ENCODE assay signal across 9 cellular contexts in genomic region chr10:93468532-93469213, GRCh38. TPM values are rescaled to one million over a fixed set of nuclear protein-coding genes. Genes with fewer than 3 reads are reported as not detected.
DNase-seq lines count a peak whose midpoint lies in the region; ATAC-seq, FAIRE-seq and TF ChIP-seq lines count a peak whose summit lies in the region.
"Had no signal": no experiment of that assay in that cellular context is flagged by ENCODE, and none has a peak within 500 bp of the region (broad histone marks: within the 10 kb centered on the region; RNA-seq: fewer than 3 reads in every experiment).

No MANE protein-coding gene starts in this region.

- H3K4me1 ChIP-seq in HepG2 (ENCODE audit: insufficient read depth, low read length): peaks cover 6% of the 10 kb centered on the region; the same call in 1 of the 2 replicates
- peaks cover 0 to 4% (median under 1%) of the 10 kb centered on the region in 4 donors for H3K4me1 ChIP-seq in right lobe of liver
- peaks cover 30% of the 10 kb centered on the region for H3K4me1 ChIP-seq in mesenchymal stem cell (ENCODE audit: control insufficient read depth, insufficient read depth, low read depth, low read length)
- H3K4me1 ChIP-seq in vagina: peaks cover 95% of the 10 kb centered on the region

- no peak for TF ChIP-seq POLR2A in HepG2 (IDR thresholded peaks at IDR 0.05; ENCODE audit: insufficient read depth in 1 of 2, low read depth in 2 of 2, low read length in 2 of 2)
- no peak for TF ChIP-seq POLR2A in right lobe of liver (IDR thresholded peaks at IDR 0.05)
- no peak for TF ChIP-seq POLR2A in vagina (IDR thresholded peaks at IDR 0.05)

- H4K20me1 ChIP-seq in HepG2 (ENCODE audit: insufficient read depth, low read length): no peaks in the 10 kb centered on the region

- H2BK15ac ChIP-seq in mesenchymal stem cell (ENCODE audit: low read depth, poor library complexity, severe bottlenecking): peak overlapping the region; percentile 44

- peak overlapping the region; percentile 54 for H2BK5ac ChIP-seq in mesenchymal stem cell (ENCODE audit: low read depth, low read length, poor library complexity, severe bottlenecking)

- no peak for TF ChIP-seq RAD21 in HepG2 (CRISPR knock-in tag; IDR thresholded peaks at IDR 0.05)

- peak overlapping the region in 1 of 2 experiments; percentile 83 for H3K14ac ChIP-seq in mesenchymal stem cell (ENCODE audit: low read length in 2 of 2)

- H3K36me3 ChIP-seq in HepG2 (replicated peaks in 1 of 2; ENCODE audit: control insufficient read depth in 1 of 2, insufficient read depth in 2 of 2, low read length in 2 of 2) (no peaks in the 10 kb centered on the region), right lobe of liver (no peaks in the 10 kb centered on the region), mesenchymal stem cell (ENCODE audit: control insufficient read depth in 1 of 2, insufficient read depth in 2 of 2, low read depth in 1 of 2, low read length in 2 of 2) (peaks cover 25 to 31% of the 10 kb centered on the region in 2 experiments), vagina (no peaks in the 10 kb centered on the region)

- ATAC-seq in HepG2: peak; percentile 28; the same call in 1 of the 3 replicates
- ATAC-seq in right lobe of liver: no peak
- ATAC-seq in GM21723 (IDR thresholded peaks at IDR 0.05; ENCODE audit: unreplicated experiment): no peak
- no peak for ATAC-seq in GM21528 (IDR thresholded peaks at IDR 0.05; ENCODE audit: low FRiP score, unreplicated experiment)

- H3K9ac ChIP-seq in HepG2 (ENCODE audit: insufficient read depth, low read depth, low read length) (no peak overlapping the region), mesenchymal stem cell (ENCODE audit: low read length) (peak overlapping the region; percentile 85)

- H3K4me3 Mint-ChIP-seq in MCF 10A (ENCODE audit: unreplicated experiment): peak overlapping the region; percentile 52

- H4K8ac ChIP-seq in mesenchymal stem cell (ENCODE audit: low read length): no peak overlapping the region

- H2BK120ac ChIP-seq in mesenchymal stem cell (ENCODE audit: low read depth, low read length): peak overlapping the region; percentile 74

- peak overlapping the region; percentile 1 to 89 for H3K4ac ChIP-seq in mesenchymal stem cell (ENCODE audit: low read depth in 1 of 2, low read length in 2 of 2)

- no peaks in the 10 kb centered on the region for H3K9me3 Mint-ChIP-seq in MCF 10A (ENCODE audit: unreplicated experiment)

- H3K23ac ChIP-seq in mesenchymal stem cell (ENCODE audit: low read length in 2 of 2): no peak overlapping the region

- no peaks in the 10 kb centered on the region for H3K27me3 Mint-ChIP-seq in MCF 10A (ENCODE audit: insufficient read depth, unreplicated experiment)

- peaks cover 54% of the 10 kb centered on the region for H3K4me1 Mint-ChIP-seq in MCF 10A (ENCODE audit: insufficient read depth, unreplicated experiment)

- 51% methylated on average over 9 of the region's 9 CpGs for WGBS in HepG2 (ENCODE audit: low lambda C conversion rate)
- WGBS in right lobe of liver (ENCODE audit: insufficient coverage, low coverage, low lambda C conversion rate, missing lambda C conversion rate): 78% methylated on average over 6 of the region's 9 CpGs
- WGBS in mesenchymal stem cell: 51% methylated on average over 7 of the region's 9 CpGs

- no peak overlapping the region for H3K4me2 ChIP-seq in HepG2 (ENCODE audit: low read depth, low read length)
- H3K4me2 ChIP-seq in mesenchymal stem cell (ENCODE audit: low read length, poor library complexity, severe bottlenecking): no peak overlapping the region

- POLR2A ChIA-PET in HepG2 (lab: Yijun Ruan, JAX) (no interaction called here), MCF 10A (lab: Yijun Ruan, JAX) (interaction anchor here (1.1 to 39.8 kb wide), 6 partner anchors 1 to 92 kb away, joined by 3 to 2342 read pairs (median 20); partner anchors contain the start of gene MYOF)

- in situ Hi-C loops in HepG2 (cut with HindIII; ENCODE audit: extremely low pct_ligation_motif_present, low pct_unique_long_range_greater_than_20kb): no loop called here

- H3K27me3 ChIP-seq in HepG2 (ENCODE audit: control insufficient read depth in 1 of 2, insufficient read depth in 2 of 2, low read length in 2 of 2) (no peaks in the 10 kb centered on the region), right lobe of liver (no peaks in the 10 kb centered on the region), mesenchymal stem cell (ENCODE audit: control insufficient read depth in 1 of 2, insufficient read depth in 1 of 2, low read length in 2 of 2) (no peaks in the 10 kb centered on the region), vagina (no peaks in the 10 kb centered on the region)

- CTCF ChIA-PET in HepG2 (lab: Yijun Ruan, JAX; ENCODE audit: low intra/inter-chr PET ratio, low total read pairs) (no interaction called here), MCF 10A (lab: Yijun Ruan, JAX) (interaction anchor here (0.6 to 18.2 kb wide), 8 partner anchors 12 to 1433 kb away, joined by 3 to 178 read pairs (median 6); partner anchors contain the start of gene MYOF)

- H2AFZ ChIP-seq in HepG2 (ENCODE audit: low read length): no peak overlapping the region
- no peak overlapping the region for H2AFZ ChIP-seq in mesenchymal stem cell (ENCODE audit: low read depth, low read length)

- H3K36me3 Mint-ChIP-seq in MCF 10A (ENCODE audit: insufficient read depth, unreplicated experiment): peaks cover 34% of the 10 kb centered on the region

- TF ChIP-seq CTCF in HepG2 (CRISPR knock-in tag; IDR thresholded peaks at IDR 0.05) (no peak), right lobe of liver (IDR thresholded peaks at IDR 0.05) (no peak), MCF 10A (IDR thresholded peaks at IDR 0.05; ENCODE audit: unreplicated experiment) (no peak), vagina (IDR thresholded peaks at IDR 0.05) (no peak)

- H3K18ac ChIP-seq in mesenchymal stem cell (ENCODE audit: low read depth in 1 of 2, low read length in 2 of 2): peak overlapping the region; percentile 40 to 59

- no peaks in the 10 kb centered on the region for H3K79me2 ChIP-seq in HepG2 (ENCODE audit: insufficient read depth, low read length)

- no peaks in the 10 kb centered on the region for H3K79me1 ChIP-seq in mesenchymal stem cell (replicated peaks; ENCODE audit: low read length, poor library complexity, severe bottlenecking)

- peak overlapping the region; percentile 85 for H3K27ac Mint-ChIP-seq in MCF 10A (ENCODE audit: low read depth, unreplicated experiment)

- BruUV-seq in HepG2 (replicated peaks; lab: Mats Ljungman, UMichigan) (no TSS peak), MCF 10A (replicated peaks; lab: Mats Ljungman, UMichigan) (no TSS peak)

- H2BK12ac ChIP-seq in mesenchymal stem cell (ENCODE audit: low read length in 2 of 2): peak overlapping the region; percentile 65 to 68

- TF ChIP-seq EP300 in HepG2 (IDR thresholded peaks at IDR 0.05; ENCODE audit: low read depth in 2 of 2, low read length in 2 of 2) (no peak), HepG2 (CRISPR knock-in tag; IDR thresholded peaks at IDR 0.05; ENCODE audit: borderline replicate concordance) (no peak)

- intact Hi-C loops in HepG2 (cut with micrococcal nuclease; ENCODE audit: unreplicated experiment): no loop called here
- intact Hi-C loops in right lobe of liver (cut with DNase I): no loop called here
- intact Hi-C loops in MCF 10A (cut with micrococcal nuclease): no loop called here
- intact Hi-C loops in vagina (cut with DNase I): no loop called here

- peak overlapping the region; percentile 91 for H2AK5ac ChIP-seq in mesenchymal stem cell (ENCODE audit: low read length, severe bottlenecking)

- no peaks in the 10 kb centered on the region for H3K9me3 ChIP-seq in HepG2 (ENCODE audit: low read length)
- H3K9me3 ChIP-seq in right lobe of liver: no peaks in the 10 kb centered on the region
- H3K9me3 ChIP-seq in mesenchymal stem cell (ENCODE audit: control insufficient read depth, low read length): no peaks in the 10 kb centered on the region
- H3K9me3 ChIP-seq in vagina: no peaks in the 10 kb centered on the region

- FAIRE-seq in HepG2 (lab: Jason Lieb, UNC): no peak

- H3K4me3 ChIP-seq in HepG2 (replicated peaks in 1 of 3; ENCODE audit: insufficient read depth in 1 of 3, low read depth in 2 of 3, low read length in 3 of 3) (no peak overlapping the region), right lobe of liver (no peak overlapping the region), mesenchymal stem cell (ENCODE audit: insufficient read depth in 1 of 2, low read depth in 1 of 2, low read length in 2 of 2) (peak overlapping the region in 1 of 2 experiments; percentile 51), vagina (no peak overlapping the region)

- peak; percentile 25 for DNase-seq in HepG2 (ENCODE audit: low spot score)
- DNase-seq in right lobe of liver: no peak
- DNase-seq in MCF 10A (ENCODE audit: unreplicated experiment): peak; percentile 93
- peak; percentile 93 for DNase-seq in mesenchymal stem cell
- no peak for DNase-seq in vagina (ENCODE audit: extremely low spot score in 2 of 2)
- DNase-seq in medulla oblongata (ENCODE audit: extremely low spot score): no peak
- DNase-seq: NCI-H1436 treated with DMSO at 0.1 percent for 48 hours had no signal

- no peak overlapping the region for H4K91ac ChIP-seq in mesenchymal stem cell (ENCODE audit: low read length)

- no peak overlapping the region for H3K27ac ChIP-seq in HepG2 (ENCODE audit: extremely low read length, insufficient read depth, low read length)
- H3K27ac ChIP-seq in right lobe of liver: no peak overlapping the region
- peak overlapping the region; percentile 96 for H3K27ac ChIP-seq in mesenchymal stem cell (ENCODE audit: low read length, poor library complexity, severe bottlenecking)
- H3K27ac ChIP-seq in vagina: peak overlapping the region; percentile 90

RNA-seq across cellular contexts. Expression of gene MYOF, which starts 13.5 kb away (rescaled TPM):
- total RNA-seq in HepG2 (2016; rRNA removed; fragmentation: Illumina TruSeq; extraction: Trizol) (0.42 and 0.66 TPM in 2 replicates), right lobe of liver (10 to 100 TPM in 1 of 6 experiments, 1 to 10 TPM in 5; 1.9 to 14.6 (median 3.2) TPM), MCF 10A (2022) (167 and 181 TPM in 2 replicates), vagina (107 TPM)
- total RNA-seq in HepG2 (2016; cell fraction: cytosol; rRNA removed; fragmentation: Illumina TruSeq; extraction: Trizol; ENCODE audit: low read depth): not detected in 2 replicates
- total RNA-seq in HepG2 (2016; cell fraction: insoluble cytoplasmic fraction; rRNA removed; fragmentation: Illumina TruSeq; extraction: Trizol): 0.56 and 0.71 TPM in 2 replicates
- total RNA-seq in HepG2 (2016; cell fraction: membrane; rRNA removed; fragmentation: Illumina TruSeq; extraction: Trizol): 0.06 and 0.14 TPM in 2 replicates
- total RNA-seq in HepG2 (2016; cell fraction: nucleus; rRNA removed; fragmentation: Illumina TruSeq; extraction: Trizol): 0.60 and 0.68 TPM in 2 replicates
- 0.17 and 0.18 TPM in 2 replicates for polyA plus RNA-seq in HepG2 (2011; rRNA removed)
- 0.13 and 0.23 TPM in 2 replicates for polyA plus RNA-seq in HepG2 (2011; cell fraction: cytosol; rRNA removed)
- polyA plus RNA-seq in HepG2 (2011; cell fraction: nucleus; rRNA removed): 0.29 and 0.52 TPM in 2 replicates
- polyA plus RNA-seq in HepG2 (2012): 0.08 and 0.13 TPM in 2 replicates
- polyA plus RNA-seq in HepG2 (2016; cell fraction: cytosol; fragmentation: Illumina TruSeq; extraction: Trizol; ENCODE audit: low read depth): 0.03 and 0.08 TPM in 2 replicates
- 0.35 and 0.50 TPM in 2 replicates for polyA plus RNA-seq in HepG2 (2016; cell fraction: insoluble cytoplasmic fraction; fragmentation: Illumina TruSeq; extraction: Trizol; ENCODE audit: low read depth)
- polyA plus RNA-seq in HepG2 (2016; cell fraction: membrane; fragmentation: Illumina TruSeq; extraction: Trizol; ENCODE audit: low read depth): 0.03 and 0.05 TPM in 2 replicates
- polyA plus RNA-seq in HepG2 (2016; cell fraction: nucleus; fragmentation: Illumina TruSeq; extraction: Trizol; ENCODE audit: insufficient read depth, low read depth): 0.85 and 0.89 TPM in 2 replicates
- 0.12 and 47.0 TPM in 2 replicates for polyA minus RNA-seq in HepG2 (2011; rRNA and poly(A)+ RNA removed; ENCODE audit: low replicate concordance)
- polyA minus RNA-seq in HepG2 (2011; cell fraction: cytosol; rRNA and poly(A)+ RNA removed): 0.62 and 0.79 TPM in 2 replicates
- polyA minus RNA-seq in HepG2 (2011; cell fraction: nucleus; rRNA and poly(A)+ RNA removed): 0.37 and 0.77 TPM in 2 replicates
- polyA plus RNA-seq in mesenchymal stem cell (2013, experiment 1 of 2): 151 TPM
- 144 TPM for polyA plus RNA-seq in mesenchymal stem cell (2013, experiment 2 of 2)

RNA-seq across cellular contexts. Expression of gene CEP55, which starts 27.7 kb away (rescaled TPM):
- total RNA-seq in HepG2 (2016; rRNA removed; fragmentation: Illumina TruSeq; extraction: Trizol) (17.1 and 27.3 TPM in 2 replicates), right lobe of liver (under 1 TPM in 5 of 6 experiments, not detected in 1; 0.16 to 0.56 (median 0.43) TPM), MCF 10A (2022) (25.2 and 39.4 TPM in 2 replicates), vagina (3.2 TPM)
- total RNA-seq in HepG2 (2016; cell fraction: cytosol; rRNA removed; fragmentation: Illumina TruSeq; extraction: Trizol; ENCODE audit: low read depth): 3.8 and 5.0 TPM in 2 replicates
- total RNA-seq in HepG2 (2016; cell fraction: insoluble cytoplasmic fraction; rRNA removed; fragmentation: Illumina TruSeq; extraction: Trizol): 18.0 and 28.7 TPM in 2 replicates
- 10.4 and 11.4 TPM in 2 replicates for total RNA-seq in HepG2 (2016; cell fraction: membrane; rRNA removed; fragmentation: Illumina TruSeq; extraction: Trizol)
- 10.3 and 12.4 TPM in 2 replicates for total RNA-seq in HepG2 (2016; cell fraction: nucleus; rRNA removed; fragmentation: Illumina TruSeq; extraction: Trizol)
- polyA plus RNA-seq in HepG2 (2011; rRNA removed): 3.4 and 6.5 TPM in 2 replicates
- polyA plus RNA-seq in HepG2 (2011; cell fraction: cytosol; rRNA removed): 2.6 and 2.7 TPM in 2 replicates
- polyA plus RNA-seq in HepG2 (2011; cell fraction: nucleus; rRNA removed): 1.4 and 1.8 TPM in 2 replicates
- 3.0 and 6.8 TPM in 2 replicates for polyA plus RNA-seq in HepG2 (2012)
- polyA plus RNA-seq in HepG2 (2016; cell fraction: cytosol; fragmentation: Illumina TruSeq; extraction: Trizol; ENCODE audit: low read depth): 3.0 and 3.1 TPM in 2 replicates
- 27.1 and 27.6 TPM in 2 replicates for polyA plus RNA-seq in HepG2 (2016; cell fraction: insoluble cytoplasmic fraction; fragmentation: Illumina TruSeq; extraction: Trizol; ENCODE audit: low read depth)
- 6.9 and 8.0 TPM in 2 replicates for polyA plus RNA-seq in HepG2 (2016; cell fraction: membrane; fragmentation: Illumina TruSeq; extraction: Trizol; ENCODE audit: low read depth)
- polyA plus RNA-seq in HepG2 (2016; cell fraction: nucleus; fragmentation: Illumina TruSeq; extraction: Trizol; ENCODE audit: insufficient read depth, low read depth): 15.8 and 16.1 TPM in 2 replicates
- 2.4 and 15.2 TPM in 2 replicates for polyA minus RNA-seq in HepG2 (2011; rRNA and poly(A)+ RNA removed; ENCODE audit: low replicate concordance)
- polyA minus RNA-seq in HepG2 (2011; cell fraction: cytosol; rRNA and poly(A)+ RNA removed): 4.1 and 4.6 TPM in 2 replicates
- 3.7 and 4.6 TPM in 2 replicates for polyA minus RNA-seq in HepG2 (2011; cell fraction: nucleus; rRNA and poly(A)+ RNA removed)
- 8.3 TPM for polyA plus RNA-seq in mesenchymal stem cell (2013, experiment 1 of 2)
- 8.3 TPM for polyA plus RNA-seq in mesenchymal stem cell (2013, experiment 2 of 2)

Comparison
In these comparisons a context has a peak if more than half of its experiments do, and no peak if none do; other contexts are left out.
1. DNase-seq: peak in HepG2 (single experiment), MCF 10A (single experiment) and mesenchymal stem cell (single experiment); none in right lobe of liver (0 of 3), vagina (0 of 2) and medulla oblongata (single experiment).
2. H3K27ac ChIP-seq: peak in mesenchymal stem cell (single experiment) and vagina (single experiment); none in HepG2 (single experiment) and right lobe of liver (0 of 3).